In the genomic region with DNA sequence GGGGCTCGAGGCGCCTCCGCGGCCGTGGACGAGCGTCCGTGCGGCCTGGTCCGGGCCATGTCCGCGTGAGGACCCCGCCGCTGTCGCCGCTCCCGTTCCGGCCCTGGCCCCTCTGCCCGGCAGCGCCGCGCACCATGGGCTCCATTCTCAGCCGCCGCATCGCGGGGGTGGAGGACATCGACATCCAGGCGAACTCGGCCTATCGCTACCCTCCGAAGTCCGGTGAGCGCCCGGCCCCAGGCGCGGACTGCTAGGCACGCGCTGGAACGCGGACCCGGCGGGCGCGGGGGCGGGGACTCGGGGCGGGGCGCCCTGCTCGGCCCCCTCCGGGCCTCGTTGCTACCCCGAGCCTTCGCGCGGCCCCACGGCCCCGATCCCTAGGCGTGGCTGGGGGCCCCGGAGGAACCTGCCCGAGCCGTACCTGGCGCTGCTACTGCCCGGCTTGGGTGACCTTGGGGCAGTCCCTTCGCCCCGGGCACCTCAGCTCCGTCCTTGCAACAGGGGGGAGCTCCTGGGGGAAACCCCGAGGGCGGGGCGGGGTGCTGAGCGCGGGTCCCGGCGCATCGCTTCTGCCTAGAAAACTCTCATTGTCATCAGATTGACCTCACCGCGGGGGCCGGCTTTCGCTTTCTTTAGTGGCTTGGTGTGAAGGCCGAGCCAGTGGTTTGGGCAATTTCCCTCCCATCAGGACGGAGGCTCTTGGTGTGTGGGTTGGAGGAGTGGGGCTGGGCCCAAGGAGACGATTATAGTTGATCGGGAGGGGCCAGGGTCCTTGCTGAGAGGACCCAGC, we compare ENCODE assay signal across 8 cellular contexts. TPM values are rescaled to one million over a fixed set of nuclear protein-coding genes. Genes with fewer than 3 reads are reported as not detected.
DNase-seq lines count a peak whose midpoint lies in the region; ATAC-seq, FAIRE-seq and TF ChIP-seq lines count a peak whose summit lies in the region.

No MANE protein-coding gene starts in this region.

- 0% methylated on average over 43 to 82 of the region's 82 CpGs for WGBS in small intestine, 3 donors

- no peaks in the 10 kb centered on the region for H3K9me3 Mint-ChIP-seq in CD14-positive monocyte
- no peaks in the 10 kb centered on the region for H3K9me3 Mint-ChIP-seq in T-helper 2 cell treated with Interferon-gamma antibody and Interleukin-4, amounts not matched to agents 5 μg/mL and 100 μg/mL, for 36 hours

- TF ChIP-seq CTCF in CD14-positive monocyte (IDR thresholded peaks at IDR 0.05), result no peak
- TF ChIP-seq CTCF in astrocyte of the spinal cord (IDR thresholded peaks at IDR 0.05; ENCODE audit: low read depth, low read length), result no peak

- peak overlapping the region; percentile 99 to 100 (median 100) for H3K27ac Mint-ChIP-seq in CD14-positive monocyte
- peak overlapping the region; percentile 96 for H3K27ac Mint-ChIP-seq in T-helper 2 cell treated with Interferon-gamma antibody and Interleukin-4, amounts not matched to agents 5 μg/mL and 100 μg/mL, for 36 hours

- H3K27me3 Mint-ChIP-seq in CD14-positive monocyte (ENCODE audit: low read depth in 3 of 3), result no peaks in the 10 kb centered on the region
- no peaks in the 10 kb centered on the region for H3K27me3 Mint-ChIP-seq in T-helper 2 cell treated with Interferon-gamma antibody and Interleukin-4, amounts not matched to agents 5 μg/mL and 100 μg/mL, for 36 hours (ENCODE audit: low read depth)

- no peaks in the 10 kb centered on the region for H3K9me3 ChIP-seq in iPS-18c (ENCODE audit: control insufficient read depth, insufficient read depth, low read length)
- H3K9me3 ChIP-seq in small intestine (ENCODE audit: control insufficient read depth, low read depth), result no peaks in the 10 kb centered on the region

- in situ Hi-C loops in astrocyte of the spinal cord (cut with HindIII; ENCODE audit: low sequenced_read_pairs), result no loop called here

- no peak for FAIRE-seq in small intestine (lab: Jason Lieb, UNC)

- H3K27me3 ChIP-seq in small intestine (ENCODE audit: control insufficient read depth in 2 of 2, insufficient read depth in 2 of 2, low read length in 2 of 2), result no peaks in the 10 kb centered on the region

- peaks cover 51% of the 10 kb centered on the region for H3K4me1 Mint-ChIP-seq in CD14-positive monocyte
- H3K4me1 Mint-ChIP-seq in T-helper 2 cell treated with Interferon-gamma antibody and Interleukin-4, amounts not matched to agents 5 μg/mL and 100 μg/mL, for 36 hours (ENCODE audit: low read depth), result peaks cover 30% of the 10 kb centered on the region

- H3K4me1 ChIP-seq in small intestine (ENCODE audit: control insufficient read depth in 2 of 2, insufficient read depth in 1 of 2, low read depth in 1 of 2, low read length in 1 of 2), result peaks cover 6 to 7% of the 10 kb centered on the region in 2 donors

- no peaks in the 10 kb centered on the region for H3K36me3 ChIP-seq in small intestine (ENCODE audit: control insufficient read depth in 2 of 2, insufficient read depth in 2 of 2, low read length in 2 of 2)

- intact Hi-C loops in CD14-positive monocyte (cut with micrococcal nuclease), result loop anchor here (1.0 to 10.0 kb wide), 5 partner anchors 9 to 150 kb away; a partner anchor contains a TSS

- ATAC-seq in GM19438 (IDR thresholded peaks at IDR 0.05; ENCODE audit: low read depth, unreplicated experiment), result peak; percentile 57
- ATAC-seq in HG03521 (IDR thresholded peaks at IDR 0.05; ENCODE audit: unreplicated experiment), result peak; percentile 42

- H3K36me3 Mint-ChIP-seq in CD14-positive monocyte, result peaks cover 4 to 16% of the 10 kb centered on the region in 2 donors
- H3K36me3 Mint-ChIP-seq in T-helper 2 cell treated with Interferon-gamma antibody and Interleukin-4, amounts not matched to agents 5 μg/mL and 100 μg/mL, for 36 hours (ENCODE audit: low read depth), result peaks cover 18% of the 10 kb centered on the region

- H3K4me3 ChIP-seq in astrocyte of the spinal cord (ENCODE audit: low read depth, low read length) (peak overlapping the region; percentile 81), iPS-18c (ENCODE audit: insufficient read depth, low read depth, low read length) (peak overlapping the region; percentile 93), small intestine (ENCODE audit: low read depth in 1 of 2, low read length in 2 of 2) (peak overlapping the region; percentile 97 to 99)

- peak overlapping the region; percentile 100 for H3K4me3 Mint-ChIP-seq in CD14-positive monocyte
- H3K4me3 Mint-ChIP-seq in T-helper 2 cell treated with Interferon-gamma antibody and Interleukin-4, amounts not matched to agents 5 μg/mL and 100 μg/mL, for 36 hours, result peak overlapping the region; percentile 98

- H3K27ac ChIP-seq in small intestine (ENCODE audit: low read depth in 1 of 2, low read length in 1 of 2), result peak overlapping the region; percentile 95 to 100

- DNase-seq in CD14-positive monocyte (ENCODE audit: low spot score) (peak; percentile 86), astrocyte of the spinal cord (ENCODE audit: low read depth, low spot score) (peak; percentile 74), small intestine (peak; percentile 68), middle frontal gyrus (ENCODE audit: extremely low spot score, low spot score) (no peak)
- DNase-seq in T-helper 2 cell treated with Interferon-gamma antibody and Interleukin-4, amounts not matched to agents 5 μg/mL and 100 μg/mL, for 36 hours (ENCODE audit: low spot score), result peak; percentile 87

RNA-seq across cellular contexts. Expression of a gene that starts 0.4 kb away (rescaled TPM):
- 1 to 10 TPM; 3.7 to 4.7 TPM for polyA plus RNA-seq in CD14-positive monocyte
- 10 to 100 TPM; 21.1 to 25.6 (median 25.5) TPM for polyA plus RNA-seq in small intestine

RNA-seq across cellular contexts. Expression of a gene that starts 10.3 kb away (rescaled TPM):
- 1 to 10 TPM; 2.2 to 2.8 TPM for polyA plus RNA-seq in CD14-positive monocyte
- polyA plus RNA-seq in small intestine, result 10 to 100 TPM; 21.7 to 27.8 (median 25.3) TPM

Comparison
In these comparisons a context has a peak if more than half of its experiments do, and no peak if none do; other contexts are left out.
1. RNA of a gene that starts 10.3 kb away (polyA plus RNA-seq): 21.7 to 27.8 TPM in small intestine; 2.2 to 2.8 TPM in CD14-positive monocyte; every median in the first group is over 4 times any median in the second.
2. Peak in every context shown above with its lines, with median percentiles within 50 percentile points of each other: H3K4me3 ChIP-seq.